In the genomic region with DNA sequence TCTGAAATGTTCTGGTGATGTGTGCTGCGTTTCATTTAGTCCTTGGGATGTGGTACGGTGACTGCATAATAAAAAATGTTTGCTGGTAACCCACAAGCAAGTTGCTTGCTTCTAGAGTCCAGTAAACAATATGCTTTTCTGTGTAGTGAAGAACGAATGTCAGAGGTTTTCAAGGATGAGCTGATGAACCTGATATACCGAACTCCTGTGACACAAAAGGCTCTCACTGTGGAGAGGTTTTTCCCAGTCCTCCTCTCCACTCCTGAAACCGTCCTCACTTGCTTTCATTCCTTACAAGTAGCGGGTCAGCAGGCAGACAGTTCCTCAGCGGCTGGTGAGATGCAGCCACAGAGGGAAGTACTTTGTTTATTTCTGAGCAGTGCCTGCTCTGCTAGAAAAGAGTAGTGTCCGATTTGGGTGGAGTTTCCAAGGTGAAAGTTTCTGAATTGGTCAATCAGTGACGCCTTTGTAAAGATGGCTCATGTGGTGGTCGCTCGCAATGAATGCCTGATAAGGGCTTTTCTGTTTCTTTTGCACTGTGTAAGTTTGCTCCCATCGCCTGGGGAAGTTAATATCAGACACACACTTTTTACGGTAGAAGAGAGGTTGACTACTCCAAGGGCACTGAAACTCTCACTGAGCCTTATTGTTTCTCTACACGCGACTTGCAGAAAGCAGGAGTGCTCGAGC, we compare ENCODE assay signal across 8 cellular contexts. TPM values are rescaled to one million over a fixed set of nuclear protein-coding genes. Genes with fewer than 3 reads are reported as not detected.
DNase-seq lines count a peak whose midpoint lies in the region; ATAC-seq, FAIRE-seq and TF ChIP-seq lines count a peak whose summit lies in the region.

No MANE protein-coding gene starts in this region.

- H3K9ac ChIP-seq in Karpas-422 (ENCODE audit: low read length) = no peak overlapping the region

- 48 to 60% (median 48%) methylated on average over 16 of the region's 16 CpGs for WGBS in psoas muscle, 3 donors

- H3K27ac Mint-ChIP-seq in activated T-helper 17 cell treated with anti-CD3 and anti-CD28 coated beads, Interleukin-2, amount 50 U/mL, for 72 hours = peak overlapping the region; percentile 96

- H3K4me1 Mint-ChIP-seq in activated T-helper 17 cell treated with anti-CD3 and anti-CD28 coated beads, Interleukin-2, amount 50 U/mL, for 72 hours = peaks cover 35% of the 10 kb centered on the region

- H3K27ac ChIP-seq in Karpas-422 (ENCODE audit: low read length) = no peak overlapping the region
- H3K27ac ChIP-seq in cardiac muscle cell = peak overlapping the region; percentile 22
- peak overlapping the region; percentile 91 for H3K27ac ChIP-seq in psoas muscle

- H3K4me1 ChIP-seq in Karpas-422 (ENCODE audit: low read length) = peaks cover 35% of the 10 kb centered on the region
- peaks cover 38% of the 10 kb centered on the region for H3K4me1 ChIP-seq in cardiac muscle cell (ENCODE audit: low read depth)
- H3K4me1 ChIP-seq in psoas muscle = peaks cover 51% of the 10 kb centered on the region

- no peaks in the 10 kb centered on the region for H3K27me3 Mint-ChIP-seq in activated T-helper 17 cell treated with anti-CD3 and anti-CD28 coated beads, Interleukin-2, amount 50 U/mL, for 72 hours

- DNase-seq in A172 (ENCODE audit: low spot score) (peak; percentile 25), GM18507 (ENCODE audit: extremely low spot score, insufficient read length, low read depth) (no peak), Karpas-422 (no peak), cardiac muscle cell (ENCODE audit: low read depth in 1 of 2, low spot score in 1 of 2) (peak in 1 of 2 donors; percentile 54), psoas muscle (no peak), H54 (ENCODE audit: insufficient read length, low spot score) (no peak)

- no peaks in the 10 kb centered on the region for H3K9me2 ChIP-seq in Karpas-422 (replicated peaks; ENCODE audit: insufficient read depth, low read length)

- TF ChIP-seq CTCF in cardiac muscle cell (IDR thresholded peaks at IDR 0.05; ENCODE audit: low read depth, low read length) (no peak), psoas muscle (IDR thresholded peaks at IDR 0.05) (no peak)

- H3K36me3 Mint-ChIP-seq in activated T-helper 17 cell treated with anti-CD3 and anti-CD28 coated beads, Interleukin-2, amount 50 U/mL, for 72 hours (ENCODE audit: low read depth) = peaks cover 69% of the 10 kb centered on the region

- no peak for TF ChIP-seq POLR2A in H54 (IDR thresholded peaks at IDR 0.05; ENCODE audit: low read depth, low read length)

- no peak overlapping the region for H2AFZ ChIP-seq in Karpas-422 (ENCODE audit: low read length)

- peak; percentile 88 for FAIRE-seq in GM18507 (lab: Jason Lieb, UNC)
- no peak for FAIRE-seq in H54 (lab: Jason Lieb, UNC)

- H3K79me2 ChIP-seq in Karpas-422 (ENCODE audit: low read length) = no peaks in the 10 kb centered on the region

- H3K36me3 ChIP-seq in Karpas-422 (ENCODE audit: insufficient read depth, low read length) (no peaks in the 10 kb centered on the region), cardiac muscle cell (no peaks in the 10 kb centered on the region), psoas muscle (ENCODE audit: insufficient read depth in 1 of 2, low read depth in 1 of 2) (no peaks in the 10 kb centered on the region)

- intact Hi-C loops in psoas muscle (cut with DNase I) = loop anchor here (5.0 kb wide), 4 partner anchors 55 to 235 kb away; no protein-coding TSS in a partner anchor

- peak overlapping the region; percentile 3 for H3K4me2 ChIP-seq in Karpas-422 (ENCODE audit: low read depth, low read length, poor library complexity, severe bottlenecking)

- no peak overlapping the region for H3K4me3 ChIP-seq in Karpas-422 (ENCODE audit: low read length)
- H3K4me3 ChIP-seq in cardiac muscle cell = peak overlapping the region; percentile 99
- H3K4me3 ChIP-seq in psoas muscle = peak overlapping the region; percentile 89

- ATAC-seq in activated T-helper 17 cell treated with anti-CD3 and anti-CD28 coated beads, Interleukin-2, amount 50 U/mL, for 72 hours (replicated peaks) = peak; percentile 23
- peak in 2 of 4 donors; percentile 26 to 31 for ATAC-seq in psoas muscle
- ATAC-seq in activated CD4-positive, CD25-positive, alpha-beta regulatory T cell treated with anti-CD3 and anti-CD28 coated beads, Interleukin-2, amount 50 U/mL, for 24 hours = no peak

- H3K4me3 Mint-ChIP-seq in activated T-helper 17 cell treated with anti-CD3 and anti-CD28 coated beads, Interleukin-2, amount 50 U/mL, for 72 hours = peak overlapping the region; percentile 92

- H4K20me1 ChIP-seq in Karpas-422 (ENCODE audit: insufficient read depth, low read depth, low read length) = no peaks in the 10 kb centered on the region

- no peaks in the 10 kb centered on the region for H3K9me3 Mint-ChIP-seq in activated T-helper 17 cell treated with anti-CD3 and anti-CD28 coated beads, Interleukin-2, amount 50 U/mL, for 72 hours

- H3K9me3 ChIP-seq in Karpas-422 (ENCODE audit: low read length) (no peaks in the 10 kb centered on the region), cardiac muscle cell (ENCODE audit: low read depth) (no peaks in the 10 kb centered on the region), psoas muscle (no peaks in the 10 kb centered on the region)

- peaks cover 4% of the 10 kb centered on the region; the same call in 1 of the 2 replicates for H3K27me3 ChIP-seq in Karpas-422 (ENCODE audit: low read length)
- H3K27me3 ChIP-seq in cardiac muscle cell = no peaks in the 10 kb centered on the region
- H3K27me3 ChIP-seq in psoas muscle (ENCODE audit: insufficient read depth in 3 of 3, low read length in 2 of 3) = no peaks in the 10 kb centered on the region

RNA-seq across cellular contexts. Expression of a gene that starts 3.0 kb away (rescaled TPM):
- total RNA-seq in A172 (2014; rRNA removed; shearing (Covaris generic)) = 1.9 and 2.6 TPM in 2 replicates
- total RNA-seq in Karpas-422 (2014; rRNA removed; shearing (Covaris generic); ENCODE audit: low replicate concordance) = 0.54 and 1.0 TPM in 2 replicates
- total RNA-seq in activated T-helper 17 cell treated with anti-CD3 and anti-CD28 coated beads, Interleukin-2, amount 50 U/mL, for 72 hours = 10 to 100 TPM; 45.9 to 49.0 TPM
- total RNA-seq in cardiac muscle cell (6.5 and 9.1 TPM in 2 replicates), psoas muscle (10 to 100 TPM in 2 of 4 donors, 1 to 10 TPM in 2; 4.5 to 22.9 (median 11.1) TPM)
- polyA plus RNA-seq in cardiac muscle cell (11.9 and 16.2 TPM in 2 replicates), psoas muscle (1 to 10 TPM; 2.8 to 4.9 (median 3.5) TPM)
